In genomic region chr18:56381151-56381550, GRCh38 we compare ENCODE assay signal across 33 cellular contexts.
"Had no signal": no experiment of that assay in that cellular context is flagged by ENCODE, and none has a peak within 500 bp of the region (broad histone marks: within the 10 kb centered on the region; RNA-seq: fewer than 3 reads in every experiment).

No MANE protein-coding gene starts in this region.

- H3K36me3 ChIP-seq: adrenal gland, colonic mucosa, esophagus squamous epithelium, gastrocnemius medialis, heart left ventricle, WERI-Rb-1 had no signal

- H3K4me1 ChIP-seq: adrenal gland, body of pancreas, colonic mucosa, foreskin keratinocyte, gastrocnemius medialis had no signal

- H3K4me3 ChIP-seq: adrenal gland, body of pancreas, colonic mucosa, esophagus squamous epithelium, gastrocnemius medialis, heart left ventricle had no signal

- H3K27me3 ChIP-seq: adrenal gland, body of pancreas, colonic mucosa, esophagus squamous epithelium, foreskin keratinocyte, gastrocnemius medialis, heart left ventricle had no signal

- H3K27ac ChIP-seq: adrenal gland, body of pancreas, colonic mucosa, epithelial cell of prostate, esophagus squamous epithelium, foreskin keratinocyte, gastrocnemius medialis, heart left ventricle, WERI-Rb-1 had no signal

- FAIRE-seq: endometrium, endothelial cell of umbilical vein had no signal

- ATAC-seq: activated CD4-positive, alpha-beta T cell treated with anti-CD3 and anti-CD28 coated beads for 36 hours; activated CD4-positive, CD25-positive, alpha-beta regulatory T cell treated with anti-CD3 and anti-CD28 coated beads, Interleukin-2, amount 50 U/mL, for 24 hours; activated CD8-positive, alpha-beta memory T cell treated with anti-CD3 and anti-CD28 coated beads, Interleukin-2, amount 10 ng/mL, durations not matched to agents 7 days and 5 days; activated CD8-positive, alpha-beta T cell treated with anti-CD3 and anti-CD28 coated beads, Interleukin-2, amount 10 ng/mL, durations not matched to agents 7 days and 5 days; activated naive CD8-positive, alpha-beta T cell treated with anti-CD3 and anti-CD28 coated beads, Interleukin-2, amount 50 U/mL, for 24 hours; body of pancreas; foreskin keratinocyte; gastrocnemius medialis had no signal

- H3K9me3 ChIP-seq: adrenal gland, body of pancreas, colonic mucosa, esophagus squamous epithelium, gastrocnemius medialis, heart left ventricle had no signal

- DNase-seq: activated B cell treated with CpG ODN at 0.5 μM for 24 hours; activated CD4-positive, alpha-beta memory T cell treated with anti-CD3 and anti-CD28 coated beads for 36 hours; activated CD4-positive, alpha-beta T cell treated with anti-CD3 and anti-CD28 coated beads for 36 hours; activated CD4-positive, alpha-beta T cell treated with anti-CD3 and anti-CD28 coated beads, Interleukin-2, amount 10 ng/mL, durations not matched to agents 24 days and 14 days; activated CD8-positive, alpha-beta memory T cell treated with anti-CD3 and anti-CD28 coated beads, Interleukin-2, amount 10 ng/mL, durations not matched to agents 7 days and 5 days; activated CD8-positive, alpha-beta memory T cell treated with anti-CD3 and anti-CD28 coated beads, Interleukin-2, amount 50 U/mL, for 4 hours; activated CD8-positive, alpha-beta T cell treated with anti-CD3 and anti-CD28 coated beads, Interleukin-2, amount 10 ng/mL, durations not matched to agents 7 days and 5 days; activated effector memory CD4-positive, alpha-beta T cell treated with anti-CD3 and anti-CD28 coated beads, Interleukin-2, amount 50 U/mL, for 16 hours; activated naive CD4-positive, alpha-beta T cell treated with anti-CD3 and anti-CD28 coated beads for 36 hours; activated naive CD8-positive, alpha-beta T cell treated with anti-CD3 and anti-CD28 coated beads for 36 hours; activated naive CD8-positive, alpha-beta T cell treated with anti-CD3 and anti-CD28 coated beads, Interleukin-2, amount 50 U/mL, for 24 hours; activated T-cell treated with anti-CD3 and anti-CD28 coated beads, Interleukin-2, amount 50 U/mL, for 1 hour; activated T-cell treated with anti-CD3 and anti-CD28 coated beads, Interleukin-2, amount 50 U/mL, for 48 hours; adrenal gland; amygdala; aorta; body of pancreas; central memory CD4-positive, alpha-beta T cell; cerebellar nuclear complex; colonic mucosa; effector CD8-positive, alpha-beta T cell; esophagus squamous epithelium; foreskin keratinocyte; gastrocnemius medialis; glutamatergic neuron; heart left ventricle; hypothalamus; T1000; WERI-Rb-1 had no signal
